ENCODE assay signal across 35 cellular contexts in the genomic region with DNA sequence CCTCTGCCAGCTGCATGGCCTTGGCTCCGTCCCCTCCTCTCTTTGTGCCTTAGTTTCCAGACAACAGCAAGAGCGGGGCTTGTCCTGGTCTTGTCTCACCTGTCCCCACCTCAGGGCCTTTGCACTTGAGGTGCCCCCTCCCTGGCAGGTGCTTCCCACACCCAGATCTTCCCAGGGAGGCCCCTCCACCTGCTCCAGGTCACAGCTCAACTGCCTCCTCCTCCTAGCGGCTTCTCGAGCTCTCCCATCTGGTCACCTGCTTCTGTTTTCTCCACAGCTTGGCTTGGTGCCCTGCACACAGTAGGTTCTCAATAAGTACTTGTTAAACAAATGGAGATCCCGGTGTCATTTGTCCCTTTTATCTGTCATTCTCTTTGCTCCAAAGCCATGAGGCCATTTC.
DNase-seq lines count a peak whose midpoint lies in the region; FAIRE-seq and TF ChIP-seq lines count a peak whose summit lies in the region.
"Had no signal": no experiment of that assay in that cellular context is flagged by ENCODE, and none has a peak within 500 bp of the region (broad histone marks: within the 10 kb centered on the region; RNA-seq: fewer than 3 reads in every experiment).

No MANE protein-coding gene starts in this region.

- peaks cover 42% of the 10 kb centered on the region for H3K9me3 ChIP-seq in iPS-18c (ENCODE audit: control insufficient read depth, insufficient read depth, low read length)
- peaks cover 2 to 4% of the 10 kb centered on the region in 2 donors for H3K9me3 ChIP-seq in kidney (ENCODE audit: control insufficient read depth in 1 of 2, low read length in 2 of 2)
- H3K9me3 ChIP-seq: BE2C, Caco-2 had no signal

- H3K9ac ChIP-seq in kidney (ENCODE audit: low read length in 2 of 2): no peak overlapping the region
- H3K9ac ChIP-seq: BLaER1; BLaER1 treated with 17β-estradiol and CSF1 and Interleukin-3, amounts not matched to agents 10 nM and 100 nM had no signal

- intact Hi-C loops in kidney (cut with DNase I) (no loop called here), posterior vena cava (cut with DNase I) (no loop called here)

- no peaks in the 10 kb centered on the region for H3K4me1 ChIP-seq in kidney (ENCODE audit: control insufficient read depth in 1 of 2, insufficient read depth in 1 of 2, low read depth in 1 of 2, low read length in 2 of 2)
- H3K4me1 ChIP-seq: A549; BE2C; BLaER1; BLaER1 treated with 17β-estradiol and CSF1 and Interleukin-3, amounts not matched to agents 10 nM and 100 nM; Caco-2 had no signal

- H3K4me3 ChIP-seq in iPS-18c (ENCODE audit: insufficient read depth, low read depth, low read length) (peak overlapping the region; percentile 15; the same call in 1 of the 2 replicates), kidney (ENCODE audit: low read length in 2 of 2) (no peak overlapping the region)
- H3K4me3 ChIP-seq: A549; BLaER1; BLaER1 treated with 17β-estradiol and CSF1 and Interleukin-3, amounts not matched to agents 10 nM and 100 nM had no signal

- DNase-seq in kidney (peak; percentile 30), mesenteric fat pad (ENCODE audit: low spot score) (peak; percentile 51), posterior vena cava (ENCODE audit: low spot score) (peak; percentile 32), NAMALWA (ENCODE audit: low spot score) (no peak), activated T-cell treated with anti-CD3 and anti-CD28 coated beads for 4 hours (no peak), RKO (ENCODE audit: low spot score) (no peak)
- no peak for DNase-seq in activated CD4-positive, CD25-positive, alpha-beta regulatory T cell (lab: John Stamatoyannopoulos, UW)
- DNase-seq: 8988T; ACHN; AML-193; BE2C; C1 segment of cervical spinal cord; Caco-2; Calu3; CD4-positive, alpha-beta memory T cell; CD4-positive, alpha-beta T cell; CD4-positive, CD25-positive, alpha-beta regulatory T cell; CD8-positive, alpha-beta memory T cell; CD8-positive, alpha-beta T cell; COR-L47; DMS 273 treated with DMSO at 0.1 percent for 48 hours; DMS153; DMS53; DMS79; DMS79 treated with DMSO at 0.1 percent for 48 hours; DND-41; EL had no signal

- H3K27ac ChIP-seq in kidney (ENCODE audit: low read depth in 2 of 2, low read length in 2 of 2): no peak overlapping the region
- H3K27ac ChIP-seq: 22Rv1; A549; BLaER1; BLaER1 treated with 17β-estradiol and CSF1 and Interleukin-3, amounts not matched to agents 10 nM and 100 nM; C4-2B had no signal

- H3K36me3 ChIP-seq in kidney (ENCODE audit: control insufficient read depth in 1 of 2, insufficient read depth in 2 of 2, low read length in 2 of 2): no peaks in the 10 kb centered on the region
- H3K36me3 ChIP-seq: BE2C; BLaER1; BLaER1 treated with 17β-estradiol and CSF1 and Interleukin-3, amounts not matched to agents 10 nM and 100 nM had no signal

- no peak for FAIRE-seq in kidney (lab: Jason Lieb, UNC)
- FAIRE-seq: A204.1, A549, D721Med had no signal

- no peak for TF ChIP-seq CTCF in kidney (IDR thresholded peaks at IDR 0.05; ENCODE audit: borderline replicate concordance, extremely low read depth, insufficient read depth)

Comparison
In these comparisons a context has a peak if more than half of its experiments do, and no peak if none do; other contexts are left out.
1. DNase-seq: peak in kidney (single experiment), mesenteric fat pad (single experiment) and posterior vena cava (single experiment); none in NAMALWA (single experiment), activated T-cell treated with anti-CD3 and anti-CD28 coated beads for 4 hours (single experiment), RKO (single experiment) and activated CD4-positive, CD25-positive, alpha-beta regulatory T cell (0 of 4).